ENCODE assay signal across 13 cellular contexts in the genomic region with DNA sequence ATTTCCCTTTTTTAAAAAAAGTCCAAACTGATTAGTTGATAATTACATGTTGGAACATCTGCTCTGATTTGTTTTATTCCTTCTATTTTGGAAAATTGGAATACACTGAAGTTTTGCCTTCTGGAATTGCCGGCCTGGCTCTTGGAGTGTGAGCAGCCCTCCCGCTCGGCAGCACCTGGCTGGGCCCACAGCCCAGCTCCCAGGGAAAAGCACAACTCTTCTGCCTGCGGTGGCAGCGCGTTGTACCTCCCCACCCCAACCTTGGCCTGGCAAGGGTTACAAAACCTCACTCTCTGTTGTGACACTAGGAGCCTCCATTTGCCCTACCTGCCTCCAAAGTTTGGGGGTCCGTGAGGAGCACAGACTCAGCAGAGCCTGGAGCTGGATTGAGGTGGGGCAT.
"Had no signal": no experiment of that assay in that cellular context is flagged by ENCODE, and none has a peak within 500 bp of the region (broad histone marks: within the 10 kb centered on the region; RNA-seq: fewer than 3 reads in every experiment).

No MANE protein-coding gene starts in this region.

- DNase-seq: Kasumi-1, NCI-H1092 treated with DMSO at 0.1 percent for 48 hours, NCI-H1436, NCI-H1930, NCI-H2081, NCI-H2107, NCI-H2227 treated with DMSO at 0.1 percent for 48 hours, NCI-H526 treated with DMSO at 0.1 percent for 48 hours, NCI-H748 treated with DMSO at 0.1 percent for 48 hours, SHP77 treated with DMSO at 0.1 percent for 48 hours, SJCRH30 had no signal

- H3K27me3 ChIP-seq: SJCRH30 had no signal

- H3K4me1 ChIP-seq: SJCRH30 had no signal

- H3K36me3 ChIP-seq: SJCRH30 had no signal

- H3K9me3 ChIP-seq: SJCRH30 had no signal

- H3K4me3 ChIP-seq: K562, SJCRH30 had no signal

- H3K27ac ChIP-seq: KMS-11, SJCRH30 had no signal
